17 cellular contexts compared by ENCODE assay signal in the genomic region with DNA sequence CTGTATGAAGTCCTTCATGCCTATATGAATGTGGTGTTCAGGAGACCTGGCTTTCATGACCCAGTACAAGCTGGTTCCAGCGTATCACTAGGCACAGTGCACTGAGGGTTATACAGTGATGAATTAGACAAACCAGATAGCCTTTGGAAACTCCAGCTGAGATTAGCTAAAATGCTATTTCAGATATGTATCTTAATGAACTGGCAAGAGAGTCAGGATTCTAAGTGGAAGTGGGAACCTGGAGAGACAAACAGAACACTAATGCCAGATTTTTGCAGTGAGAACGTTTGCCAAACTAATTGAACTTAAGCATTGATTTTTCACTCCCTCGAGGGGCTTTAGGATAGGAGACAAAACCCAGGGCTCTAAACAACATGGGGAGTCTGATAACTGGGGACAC.
DNase-seq lines count a peak whose midpoint lies in the region; ATAC-seq and TF ChIP-seq lines count a peak whose summit lies in the region.
"Had no signal": no experiment of that assay in that cellular context is flagged by ENCODE, and none has a peak within 500 bp of the region (broad histone marks: within the 10 kb centered on the region; RNA-seq: fewer than 3 reads in every experiment).

No MANE protein-coding gene starts in this region.

- no peaks in the 10 kb centered on the region for H3K27me3 ChIP-seq in CD8-positive, alpha-beta T cell (ENCODE audit: insufficient read depth, low read length)

- H3K36me3 ChIP-seq in CD8-positive, alpha-beta T cell (ENCODE audit: insufficient read depth, low read length) = peaks cover 43% of the 10 kb centered on the region

- peaks cover 0 to 1% of the 10 kb centered on the region in 2 donors for H3K9me3 Mint-ChIP-seq in activated T-cell treated with anti-CD3 and anti-CD28 coated beads, Interleukin-2, amount 50 U/mL, for 72 hours
- H3K9me3 Mint-ChIP-seq in CD8-positive, alpha-beta T cell = no peaks in the 10 kb centered on the region
- H3K9me3 Mint-ChIP-seq in IgD-negative memory B cell = no peaks in the 10 kb centered on the region
- no peaks in the 10 kb centered on the region for H3K9me3 Mint-ChIP-seq in naive thymus-derived CD8-positive, alpha-beta T cell
- no peaks in the 10 kb centered on the region for H3K9me3 Mint-ChIP-seq in WTC11
- H3K9me3 Mint-ChIP-seq: CD4-positive, alpha-beta T cell; H9 had no signal

- no peak for ATAC-seq in activated T-cell treated with anti-CD3 and anti-CD28 coated beads, Interleukin-2, amount 50 U/mL, for 72 hours (replicated peaks in 1 of 2)
- no peak for ATAC-seq in CD8-positive, alpha-beta T cell
- no peak for ATAC-seq in naive thymus-derived CD8-positive, alpha-beta T cell
- ATAC-seq in GM18858 (IDR thresholded peaks at IDR 0.05; ENCODE audit: unreplicated experiment) = no peak
- no peak for ATAC-seq in GM18907 (IDR thresholded peaks at IDR 0.05; ENCODE audit: unreplicated experiment)
- no peak for ATAC-seq in WTC11
- ATAC-seq: PC-3 had no signal

- no peak for TF ChIP-seq CTCF in CD8-positive, alpha-beta T cell (IDR thresholded peaks at IDR 0.05)
- no peak for TF ChIP-seq CTCF in WTC11 (IDR thresholded peaks at IDR 0.05)

- H3K4me1 Mint-ChIP-seq in activated T-cell treated with anti-CD3 and anti-CD28 coated beads, Interleukin-2, amount 50 U/mL, for 72 hours (ENCODE audit: low read depth) = no peaks in the 10 kb centered on the region
- peaks cover 5% of the 10 kb centered on the region for H3K4me1 Mint-ChIP-seq in CD8-positive, alpha-beta T cell (ENCODE audit: low read depth)
- H3K4me1 Mint-ChIP-seq in IgD-negative memory B cell = peaks cover 0 to 2% (median 0%) of the 10 kb centered on the region in 3 donors
- peaks cover 0 to 11% (median 3%) of the 10 kb centered on the region in 4 donors for H3K4me1 Mint-ChIP-seq in naive thymus-derived CD8-positive, alpha-beta T cell
- H3K4me1 Mint-ChIP-seq in WTC11 = no peaks in the 10 kb centered on the region
- H3K4me1 Mint-ChIP-seq: H9 had no signal

- H3K27ac ChIP-seq in CD8-positive, alpha-beta T cell (ENCODE audit: low read depth, low read length) = no peak overlapping the region

- H3K27ac Mint-ChIP-seq in activated T-cell treated with anti-CD3 and anti-CD28 coated beads, Interleukin-2, amount 50 U/mL, for 72 hours = peak overlapping the region; percentile 14
- peak overlapping the region; percentile 60 for H3K27ac Mint-ChIP-seq in CD8-positive, alpha-beta T cell
- H3K27ac Mint-ChIP-seq in IgD-negative memory B cell (peak overlapping the region; percentile 28 to 39 (median 34)), WTC11 (no peak overlapping the region)
- peak overlapping the region in 9 of 10 donors; percentile 4 to 76 (median 30) for H3K27ac Mint-ChIP-seq in naive thymus-derived CD8-positive, alpha-beta T cell

- CTCF ChIA-PET in CD8-positive, alpha-beta T cell (lab: Charles Lee) = no interaction called here
- CTCF ChIA-PET in WTC11 (lab: Charles Lee) = interaction anchor here (0.6 to 1.0 kb wide), 2 partner anchors 15 to 101 kb away, joined by 3 to 5 read pairs; no protein-coding TSS in a partner anchor

- intact Hi-C loops in CD8-positive, alpha-beta T cell (cut with DNase I, micrococcal nuclease) = loop anchor here in 1 of 2 experiments (5.0 kb wide), 1 partner anchor 33 kb away; no protein-coding TSS in a partner anchor

- no peak overlapping the region for H3K4me3 Mint-ChIP-seq in activated T-cell treated with anti-CD3 and anti-CD28 coated beads, Interleukin-2, amount 50 U/mL, for 72 hours
- no peak overlapping the region for H3K4me3 Mint-ChIP-seq in CD8-positive, alpha-beta T cell
- H3K4me3 Mint-ChIP-seq in IgD-negative memory B cell = peak overlapping the region in 1 of 4 donors; percentile 2
- H3K4me3 Mint-ChIP-seq in naive thymus-derived CD8-positive, alpha-beta T cell = no peak overlapping the region
- H3K4me3 Mint-ChIP-seq in WTC11 = no peak overlapping the region
- H3K4me3 Mint-ChIP-seq: CD4-positive, alpha-beta T cell; H9 had no signal

- no peaks in the 10 kb centered on the region for H3K9me3 ChIP-seq in CD8-positive, alpha-beta T cell (ENCODE audit: low read length)

- H3K4me1 ChIP-seq in CD8-positive, alpha-beta T cell (ENCODE audit: insufficient read depth, low read length) = no peaks in the 10 kb centered on the region

- POLR2A ChIA-PET in CD8-positive, alpha-beta T cell (lab: Charles Lee) = no interaction called here
- POLR2A ChIA-PET in naive thymus-derived CD8-positive, alpha-beta T cell (lab: Charles Lee) = no interaction called here
- POLR2A ChIA-PET in WTC11 (lab: Charles Lee) = no interaction called here

- H3K36me3 Mint-ChIP-seq in activated T-cell treated with anti-CD3 and anti-CD28 coated beads, Interleukin-2, amount 50 U/mL, for 72 hours (ENCODE audit: insufficient read depth in 2 of 2) = peaks cover 7 to 44% of the 10 kb centered on the region in 2 donors
- H3K36me3 Mint-ChIP-seq in CD8-positive, alpha-beta T cell = peaks cover 80% of the 10 kb centered on the region
- H3K36me3 Mint-ChIP-seq in IgD-negative memory B cell = peaks cover 7% of the 10 kb centered on the region
- H3K36me3 Mint-ChIP-seq in naive thymus-derived CD8-positive, alpha-beta T cell = peaks cover 4 to 90% (median 22%) of the 10 kb centered on the region in 3 donors
- H3K36me3 Mint-ChIP-seq in WTC11 = peaks cover 26% of the 10 kb centered on the region

- H3K27me3 Mint-ChIP-seq in activated T-cell treated with anti-CD3 and anti-CD28 coated beads, Interleukin-2, amount 50 U/mL, for 72 hours (ENCODE audit: low read depth) = no peaks in the 10 kb centered on the region
- no peaks in the 10 kb centered on the region for H3K27me3 Mint-ChIP-seq in CD8-positive, alpha-beta T cell (ENCODE audit: low read depth)
- no peaks in the 10 kb centered on the region for H3K27me3 Mint-ChIP-seq in IgD-negative memory B cell
- no peaks in the 10 kb centered on the region for H3K27me3 Mint-ChIP-seq in naive thymus-derived CD8-positive, alpha-beta T cell
- no peaks in the 10 kb centered on the region for H3K27me3 Mint-ChIP-seq in WTC11 (ENCODE audit: low read depth)
- H3K27me3 Mint-ChIP-seq: CD4-positive, alpha-beta T cell had no signal

- DNase-seq in activated T-cell treated with anti-CD3 and anti-CD28 coated beads, Interleukin-2, amount 50 U/mL, for 72 hours = no peak
- DNase-seq in activated T-cell treated with anti-CD3 and anti-CD28 coated beads, Interleukin-2, amount 50 U/mL, for 48 hours = no peak
- no peak for DNase-seq in CD8-positive, alpha-beta T cell
- DNase-seq in naive thymus-derived CD8-positive, alpha-beta T cell = no peak
- DNase-seq in WTC11 (ENCODE audit: low spot score) = no peak
- DNase-seq: ACHN; CD4-positive, alpha-beta T cell; H9; Karpas-422; MM.1S; NCI-H1105; NCI-H187; NCI-H69; PC-3 had no signal

- no peak overlapping the region for H3K4me3 ChIP-seq in CD8-positive, alpha-beta T cell (ENCODE audit: low read depth, low read length)

TF ChIP-seq in WTC11, 78 proteins besides CTCF, POLR2A, EP300 and RAD21 (continues in another document):
- TF ChIP-seq, protein P1, sequence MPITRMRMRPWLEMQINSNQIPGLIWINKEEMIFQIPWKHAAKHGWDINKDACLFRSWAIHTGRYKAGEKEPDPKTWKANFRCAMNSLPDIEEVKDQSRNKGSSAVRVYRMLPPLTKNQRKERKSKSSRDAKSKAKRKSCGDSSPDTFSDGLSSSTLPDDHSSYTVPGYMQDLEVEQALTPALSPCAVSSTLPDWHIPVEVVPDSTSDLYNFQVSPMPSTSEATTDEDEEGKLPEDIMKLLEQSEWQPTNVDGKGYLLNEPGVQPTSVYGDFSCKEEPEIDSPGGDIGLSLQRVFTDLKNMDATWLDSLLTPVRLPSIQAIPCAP (CRISPR knock-in tag; IDR thresholded peaks at IDR 0.05) = no peak
- TF ChIP-seq GTF2I (CRISPR knock-in tag; conservative IDR thresholded peaks at IDR 0.05) (no peak), NFATC4 (CRISPR knock-in tag; IDR thresholded peaks at IDR 0.05) (no peak), CBFB (CRISPR knock-in tag; IDR thresholded peaks at IDR 0.05; ENCODE audit: low read depth) (no peak), OVOL2 (CRISPR knock-in tag; IDR thresholded peaks at IDR 0.05; ENCODE audit: borderline replicate concordance) (no peak), NR3C1 (CRISPR knock-in tag; conservative IDR thresholded peaks at IDR 0.05; ENCODE audit: low read depth) (no peak), TEAD4 (CRISPR knock-in tag; IDR thresholded peaks at IDR 0.05) (no peak)
- TF ChIP-seq, protein P2, sequence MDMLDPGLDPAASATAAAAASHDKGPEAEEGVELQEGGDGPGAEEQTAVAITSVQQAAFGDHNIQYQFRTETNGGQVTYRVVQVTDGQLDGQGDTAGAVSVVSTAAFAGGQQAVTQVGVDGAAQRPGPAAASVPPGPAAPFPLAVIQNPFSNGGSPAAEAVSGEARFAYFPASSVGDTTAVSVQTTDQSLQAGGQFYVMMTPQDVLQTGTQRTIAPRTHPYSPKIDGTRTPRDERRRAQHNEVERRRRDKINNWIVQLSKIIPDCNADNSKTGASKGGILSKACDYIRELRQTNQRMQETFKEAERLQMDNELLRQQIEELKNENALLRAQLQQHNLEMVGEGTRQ (CRISPR knock-in tag; IDR thresholded peaks at IDR 0.05) = no peak
- TF ChIP-seq, protein P3, sequence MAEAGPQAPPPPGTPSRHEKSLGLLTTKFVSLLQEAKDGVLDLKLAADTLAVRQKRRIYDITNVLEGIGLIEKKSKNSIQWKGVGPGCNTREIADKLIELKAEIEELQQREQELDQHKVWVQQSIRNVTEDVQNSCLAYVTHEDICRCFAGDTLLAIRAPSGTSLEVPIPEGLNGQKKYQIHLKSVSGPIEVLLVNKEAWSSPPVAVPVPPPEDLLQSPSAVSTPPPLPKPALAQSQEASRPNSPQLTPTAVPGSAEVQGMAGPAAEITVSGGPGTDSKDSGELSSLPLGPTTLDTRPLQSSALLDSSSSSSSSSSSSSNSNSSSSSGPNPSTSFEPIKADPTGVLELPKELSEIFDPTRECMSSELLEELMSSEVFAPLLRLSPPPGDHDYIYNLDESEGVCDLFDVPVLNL (CRISPR knock-in tag; IDR thresholded peaks at IDR 0.05; ENCODE audit: borderline replicate concordance, low read depth) = no peak
- TF ChIP-seq, protein P4, sequence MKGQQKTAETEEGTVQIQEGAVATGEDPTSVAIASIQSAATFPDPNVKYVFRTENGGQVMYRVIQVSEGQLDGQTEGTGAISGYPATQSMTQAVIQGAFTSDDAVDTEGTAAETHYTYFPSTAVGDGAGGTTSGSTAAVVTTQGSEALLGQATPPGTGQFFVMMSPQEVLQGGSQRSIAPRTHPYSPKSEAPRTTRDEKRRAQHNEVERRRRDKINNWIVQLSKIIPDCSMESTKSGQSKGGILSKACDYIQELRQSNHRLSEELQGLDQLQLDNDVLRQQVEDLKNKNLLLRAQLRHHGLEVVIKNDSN (CRISPR knock-in tag; IDR thresholded peaks at IDR 0.05) = no peak
- TF ChIP-seq, protein P5, sequence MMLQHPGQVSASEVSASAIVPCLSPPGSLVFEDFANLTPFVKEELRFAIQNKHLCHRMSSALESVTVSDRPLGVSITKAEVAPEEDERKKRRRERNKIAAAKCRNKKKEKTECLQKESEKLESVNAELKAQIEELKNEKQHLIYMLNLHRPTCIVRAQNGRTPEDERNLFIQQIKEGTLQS (CRISPR knock-in tag; conservative IDR thresholded peaks at IDR 0.05) = no peak
